ENCODE assay signal across 8 cellular contexts in genomic region chr4:680931-681645, GRCh38. TPM values are rescaled to one million over a fixed set of nuclear protein-coding genes. Genes with fewer than 3 reads are reported as not detected.
A peak's percentile ranks its signal among the peaks of the same experiment; 100 is the strongest.
DNase-seq lines count a peak whose midpoint lies in the region; FAIRE-seq and TF ChIP-seq lines count a peak whose summit lies in the region.

No MANE protein-coding gene starts in this region.

- TF ChIP-seq CTCF in astrocyte (IDR thresholded peaks at IDR 0.05; ENCODE audit: insufficient read depth, low read depth, low read length) = no peak

- peaks cover 6% of the 10 kb centered on the region for H3K4me1 ChIP-seq in astrocyte (ENCODE audit: insufficient read depth, low read length)

- peak overlapping the region; percentile 80 for H3K4me2 ChIP-seq in astrocyte (ENCODE audit: low read length)

- H3K4me3 Mint-ChIP-seq in astrocyte (ENCODE audit: unreplicated experiment) = no peak overlapping the region

- H3K9me3 ChIP-seq in astrocyte (ENCODE audit: insufficient read depth, low read depth, low read length) = no peaks in the 10 kb centered on the region
- no peaks in the 10 kb centered on the region for H3K9me3 ChIP-seq in iPS-18c (ENCODE audit: control insufficient read depth, insufficient read depth, low read length)

- peaks cover 15% of the 10 kb centered on the region for H3K4me1 Mint-ChIP-seq in astrocyte (ENCODE audit: low read depth, unreplicated experiment)

- H3K36me3 Mint-ChIP-seq in astrocyte (ENCODE audit: low read depth, unreplicated experiment) = peaks cover 4% of the 10 kb centered on the region

- H2AFZ ChIP-seq in astrocyte (ENCODE audit: low read depth, low read length) = peak overlapping the region; percentile 52

- no peak for FAIRE-seq in astrocyte (lab: Jason Lieb, UNC)

- H3K27ac ChIP-seq in astrocyte (ENCODE audit: low read depth, low read length) = no peak overlapping the region

- peak in 2 of 3 experiments; percentile 58 to 62 for DNase-seq in NCI-H1417 (lab: John Stamatoyannopoulos, UW)
- DNase-seq in NCI-H1417 treated with DMSO at 0.1 percent for 48 hours (lab: John Stamatoyannopoulos, UW) = no peak
- DNase-seq in OCI-M1 (lab: John Stamatoyannopoulos, UW) = peak; percentile 49
- no peak for DNase-seq in astrocyte (ENCODE audit: low read depth)
- peak; percentile 47 for DNase-seq in stimulated activated CD8-positive, alpha-beta memory T cell treated with anti-CD3 and anti-CD28 coated beads, Interleukin-12 subunit alpha, Interleukin-12 subunit beta, amount 100 ng/mL, for 4 hours (ENCODE audit: low read depth)
- DNase-seq in NCI-H187 (lab: John Stamatoyannopoulos, UW) = no peak
- no peak for DNase-seq in mucosa of gallbladder (ENCODE audit: low spot score)

- no peaks in the 10 kb centered on the region for H3K79me2 ChIP-seq in astrocyte (ENCODE audit: insufficient read depth, low read length)

- peak overlapping the region; percentile 17 for H3K4me3 ChIP-seq in astrocyte (ENCODE audit: insufficient read depth, low read depth, low read length)
- H3K4me3 ChIP-seq in iPS-18c (ENCODE audit: insufficient read depth, low read depth, low read length) = peak overlapping the region; percentile 43; the same call in 1 of the 2 replicates

- no peaks in the 10 kb centered on the region for H3K27me3 ChIP-seq in astrocyte (ENCODE audit: insufficient read depth, low read length)

- no peaks in the 10 kb centered on the region for H4K20me1 ChIP-seq in astrocyte (ENCODE audit: insufficient read depth, low read length)

- no peak overlapping the region for H3K27ac Mint-ChIP-seq in astrocyte (ENCODE audit: unreplicated experiment)

- H3K27me3 Mint-ChIP-seq in astrocyte (ENCODE audit: low read depth, unreplicated experiment) = peaks cover 3% of the 10 kb centered on the region

- no peak overlapping the region for H3K9ac ChIP-seq in astrocyte (ENCODE audit: low read length)

- no peaks in the 10 kb centered on the region for H3K36me3 ChIP-seq in astrocyte (ENCODE audit: insufficient read depth, low read length)

- H3K9me3 Mint-ChIP-seq in astrocyte (ENCODE audit: unreplicated experiment) = no peaks in the 10 kb centered on the region

RNA-seq across cellular contexts. Expression of gene MYL5, which starts 6.7 kb away (rescaled TPM):
- total RNA-seq in astrocyte (17.5 and 21.9 TPM in 2 replicates), mucosa of gallbladder (17.8 TPM)

RNA-seq across cellular contexts. Expression of gene ATP5ME, which starts 7.0 kb away (rescaled TPM):
- total RNA-seq in astrocyte (255 and 263 TPM in 2 replicates), mucosa of gallbladder (252 TPM)

RNA-seq across cellular contexts. Expression of gene SLC49A3, which starts 7.9 kb away (rescaled TPM):
- total RNA-seq in astrocyte = 6.2 and 9.2 TPM in 2 replicates
- 13.9 TPM for total RNA-seq in mucosa of gallbladder

RNA-seq across cellular contexts. Expression of gene PCGF3, which starts 24.5 kb away (rescaled TPM):
- total RNA-seq in astrocyte (61.1 and 65.7 TPM in 2 replicates), mucosa of gallbladder (60.6 TPM)

RNA-seq across cellular contexts. Expression of gene PDE6B, which starts 55.7 kb away (rescaled TPM):
- total RNA-seq in astrocyte (2.8 and 3.7 TPM in 2 replicates), mucosa of gallbladder (8.6 TPM)

Comparison
In these comparisons a context has a peak if more than half of its experiments do, and no peak if none do; other contexts are left out.
1. DNase-seq: peak in NCI-H1417 (2 of 3), OCI-M1 (single experiment) and stimulated activated CD8-positive, alpha-beta memory T cell treated with anti-CD3 and anti-CD28 coated beads, Interleukin-12 subunit alpha, Interleukin-12 subunit beta, amount 100 ng/mL, for 4 hours (single experiment); none in NCI-H1417 treated with DMSO at 0.1 percent for 48 hours (single experiment), astrocyte (single experiment), NCI-H187 (0 of 2) and mucosa of gallbladder (single experiment).